In the genomic region with DNA sequence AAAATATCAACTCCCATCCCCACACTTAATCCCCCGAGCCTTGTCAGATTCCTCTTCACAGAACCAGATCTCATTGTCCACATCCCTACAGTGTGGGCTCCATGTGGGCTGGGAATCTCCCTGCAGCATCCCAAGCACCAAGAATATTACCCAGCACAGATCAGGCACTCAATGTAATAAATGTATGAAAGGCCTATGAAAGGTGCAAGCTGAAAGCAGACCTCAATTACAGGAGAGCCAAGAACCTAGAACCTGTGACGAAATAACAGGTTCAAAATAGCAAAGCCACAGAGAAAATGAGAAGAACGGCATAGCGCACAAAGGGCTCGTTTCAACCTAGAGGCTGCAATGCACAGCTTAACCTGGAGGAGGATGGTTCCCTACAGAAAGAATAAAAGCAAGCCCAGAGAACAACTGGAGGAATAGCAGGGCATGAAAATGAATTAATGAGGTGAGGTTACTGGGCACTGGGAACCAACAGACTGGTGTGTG, we compare ENCODE assay signal across 10 cellular contexts. TPM values are rescaled to one million over a fixed set of nuclear protein-coding genes. Genes with fewer than 3 reads are reported as not detected.
DNase-seq lines count a peak whose midpoint lies in the region; ATAC-seq and TF ChIP-seq lines count a peak whose summit lies in the region.
"Had no signal": no experiment of that assay in that cellular context is flagged by ENCODE, and none has a peak within 500 bp of the region (broad histone marks: within the 10 kb centered on the region; RNA-seq: fewer than 3 reads in every experiment).

No MANE protein-coding gene starts in this region.

- H3K27me3 ChIP-seq in GM23338 (ENCODE audit: insufficient read depth) (peaks cover 10% of the 10 kb centered on the region), vagina (no peaks in the 10 kb centered on the region)
- H3K27me3 ChIP-seq: tibial artery had no signal

- H3K27ac ChIP-seq in GM23338 (ENCODE audit: low read depth): no peak overlapping the region
- H3K27ac ChIP-seq in vagina: no peak overlapping the region
- H3K27ac ChIP-seq: PC-9, tibial artery had no signal

- no peak overlapping the region for H3K4me2 ChIP-seq in GM23338

- H3K79me2 ChIP-seq in GM23338 (replicated peaks; ENCODE audit: insufficient read depth): peaks cover 70% of the 10 kb centered on the region

- peak in 1 of 2 experiments; percentile 24; a peak in 1 of 4 replicates for TF ChIP-seq CTCF in GM23338 (conservative IDR thresholded peaks at IDR 0.05; ENCODE audit: low read depth in 2 of 2)
- TF ChIP-seq CTCF in vagina (IDR thresholded peaks at IDR 0.05): no peak

- H3K9me3 ChIP-seq in vagina: no peaks in the 10 kb centered on the region
- H3K9me3 ChIP-seq: tibial artery had no signal

- H4K20me1 ChIP-seq in GM23338 (replicated peaks; ENCODE audit: insufficient read depth): peaks cover 21% of the 10 kb centered on the region; the same call in 1 of the 2 replicates

- H3K4me1 Mint-ChIP-seq in GM23338: peaks cover 24% of the 10 kb centered on the region
- peaks cover 50% of the 10 kb centered on the region for H3K4me1 Mint-ChIP-seq in memory B cell
- H3K4me1 Mint-ChIP-seq in activated CD8-positive, alpha-beta memory T cell treated with anti-CD3 and anti-CD28 coated beads, Interleukin-2, amount 10 ng/mL, durations not matched to agents 7 days and 5 days: peaks cover 24% of the 10 kb centered on the region

- H3K27me3 Mint-ChIP-seq in GM23338 (ENCODE audit: insufficient read depth, low read depth, poor library complexity) (peaks cover 8% of the 10 kb centered on the region), memory B cell (no peaks in the 10 kb centered on the region)
- H3K27me3 Mint-ChIP-seq in activated CD8-positive, alpha-beta memory T cell treated with anti-CD3 and anti-CD28 coated beads, Interleukin-2, amount 10 ng/mL, durations not matched to agents 7 days and 5 days: peaks cover 3% of the 10 kb centered on the region

- H3K4me3 ChIP-seq in GM23338 (no peak overlapping the region), vagina (no peak overlapping the region)
- H3K4me3 ChIP-seq: PC-9, tibial artery had no signal

- H2AFZ ChIP-seq in GM23338: no peak overlapping the region
- H2AFZ ChIP-seq: PC-9 had no signal

- TF ChIP-seq POLR2A in vagina (IDR thresholded peaks at IDR 0.05): no peak

- H3K9me3 Mint-ChIP-seq in GM23338 (no peaks in the 10 kb centered on the region; the same call in 1 of the 3 replicates), memory B cell (no peaks in the 10 kb centered on the region)
- no peaks in the 10 kb centered on the region for H3K9me3 Mint-ChIP-seq in activated CD8-positive, alpha-beta memory T cell treated with anti-CD3 and anti-CD28 coated beads, Interleukin-2, amount 10 ng/mL, durations not matched to agents 7 days and 5 days (ENCODE audit: low read depth)

- H3K9me2 ChIP-seq in GM23338 (ENCODE audit: insufficient read depth): 0 out of 2 replicates have a peak, but pooled peaks cover 2% of the 10 kb centered on the region

- peak; percentile 19 for DNase-seq in ELR (ENCODE audit: low read depth)
- peak; percentile 61 for DNase-seq in GM23338 (ENCODE audit: low spot score)
- peak; percentile 31 for DNase-seq in SKM-1 (lab: John Stamatoyannopoulos, UW; ENCODE audit: unreplicated experiment)
- no peak for DNase-seq in memory B cell (ENCODE audit: low spot score in 2 of 2)
- DNase-seq in activated CD8-positive, alpha-beta memory T cell treated with anti-CD3 and anti-CD28 coated beads, Interleukin-2, amount 10 ng/mL, durations not matched to agents 7 days and 5 days: no peak
- DNase-seq in vagina (ENCODE audit: extremely low spot score in 2 of 2): no peak
- DNase-seq: left cardiac atrium, PC-9, tibial artery had no signal

- no peaks in the 10 kb centered on the region for H3K36me3 ChIP-seq in GM23338 (ENCODE audit: insufficient read depth)
- no peaks in the 10 kb centered on the region for H3K36me3 ChIP-seq in vagina
- H3K36me3 ChIP-seq: tibial artery had no signal

- H3K36me3 Mint-ChIP-seq in GM23338 (ENCODE audit: low read depth): no peaks in the 10 kb centered on the region
- peaks cover 4% of the 10 kb centered on the region for H3K36me3 Mint-ChIP-seq in memory B cell
- H3K36me3 Mint-ChIP-seq in activated CD8-positive, alpha-beta memory T cell treated with anti-CD3 and anti-CD28 coated beads, Interleukin-2, amount 10 ng/mL, durations not matched to agents 7 days and 5 days: peaks cover 4% of the 10 kb centered on the region

- peaks cover 8% of the 10 kb centered on the region; the same call in 1 of the 2 replicates for H3F3A ChIP-seq in GM23338 (replicated peaks; ENCODE audit: low read depth)

- H3K4me3 Mint-ChIP-seq in GM23338: no peak overlapping the region; the same call in 2 of the 3 replicates
- peak overlapping the region; percentile 71 for H3K4me3 Mint-ChIP-seq in memory B cell
- H3K4me3 Mint-ChIP-seq in activated CD8-positive, alpha-beta memory T cell treated with anti-CD3 and anti-CD28 coated beads, Interleukin-2, amount 10 ng/mL, durations not matched to agents 7 days and 5 days: no peak overlapping the region

- H3K4me1 ChIP-seq in GM23338 (ENCODE audit: insufficient read depth): peaks cover 6% of the 10 kb centered on the region; the same call in 1 of the 2 replicates
- peaks cover 16% of the 10 kb centered on the region for H3K4me1 ChIP-seq in vagina

- CTCF ChIA-PET in activated CD8-positive, alpha-beta memory T cell treated with anti-CD3 and anti-CD28 coated beads, Interleukin-2, amount 10 ng/mL, durations not matched to agents 7 days and 5 days (lab: Charles Lee): interaction anchor here (0.7 to 3.6 kb wide), 2 partner anchors 102 to 119 kb away, joined by 3 to 18 read pairs; no protein-coding TSS in a partner anchor

- intact Hi-C loops in vagina (cut with DNase I): no loop called here

- H3K27ac Mint-ChIP-seq in GM23338 (no peak overlapping the region), memory B cell (peak overlapping the region; percentile 90)
- H3K27ac Mint-ChIP-seq in activated CD8-positive, alpha-beta memory T cell treated with anti-CD3 and anti-CD28 coated beads, Interleukin-2, amount 10 ng/mL, durations not matched to agents 7 days and 5 days: no peak overlapping the region

- peak; percentile 10; the same call in 2 of the 3 replicates for ATAC-seq in GM23338
- ATAC-seq in memory B cell (ENCODE audit: low read depth): peak; percentile 59
- ATAC-seq in HG03159 (IDR thresholded peaks at IDR 0.05; ENCODE audit: unreplicated experiment): no peak
- ATAC-seq in activated CD8-positive, alpha-beta memory T cell treated with anti-CD3 and anti-CD28 coated beads, Interleukin-2, amount 10 ng/mL, durations not matched to agents 7 days and 5 days: no peak
- ATAC-seq: left cardiac atrium had no signal

TF ChIP-seq in GM23338, 12 proteins besides CTCF, POLR2A, EP300 and RAD21 (continues in another document):
- TF ChIP-seq EZH2 (IDR thresholded peaks at IDR 0.05; ENCODE audit: low read depth, unreplicated experiment): no peak
- TF ChIP-seq, protein P1, sequence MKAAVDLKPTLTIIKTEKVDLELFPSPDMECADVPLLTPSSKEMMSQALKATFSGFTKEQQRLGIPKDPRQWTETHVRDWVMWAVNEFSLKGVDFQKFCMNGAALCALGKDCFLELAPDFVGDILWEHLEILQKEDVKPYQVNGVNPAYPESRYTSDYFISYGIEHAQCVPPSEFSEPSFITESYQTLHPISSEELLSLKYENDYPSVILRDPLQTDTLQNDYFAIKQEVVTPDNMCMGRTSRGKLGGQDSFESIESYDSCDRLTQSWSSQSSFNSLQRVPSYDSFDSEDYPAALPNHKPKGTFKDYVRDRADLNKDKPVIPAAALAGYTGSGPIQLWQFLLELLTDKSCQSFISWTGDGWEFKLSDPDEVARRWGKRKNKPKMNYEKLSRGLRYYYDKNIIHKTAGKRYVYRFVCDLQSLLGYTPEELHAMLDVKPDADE (IDR thresholded peaks at IDR 0.05): no peak
- no peak for TF ChIP-seq STAT1 (IDR thresholded peaks at IDR 0.05; ENCODE audit: unreplicated experiment)
- no peak for TF ChIP-seq JUNB (IDR thresholded peaks at IDR 0.05; ENCODE audit: unreplicated experiment)
- TF ChIP-seq REST (IDR thresholded peaks at IDR 0.05; ENCODE audit: unreplicated experiment): no peak
- no peak for TF ChIP-seq NANOG (IDR thresholded peaks at IDR 0.05; ENCODE audit: borderline replicate concordance)
- no peak for TF ChIP-seq ZNF331 (CRISPR knock-in tag; IDR thresholded peaks at IDR 0.05; ENCODE audit: low read depth)

RNA-seq across cellular contexts. Expression of gene SLC23A2, which starts 3.1 kb away (rescaled TPM):
- total RNA-seq in GM23338 (2014; rRNA removed; shearing (Covaris generic)): 13.6 and 20.2 TPM in 2 replicates
- 3.8 and 4.4 TPM in 2 replicates for polyA plus RNA-seq in GM23338 (2016; fragmentation: Nextera tagmentation; extraction: Ambion mirVana)
- 10 to 100 TPM; 16.1 to 16.5 TPM for total RNA-seq in activated CD8-positive, alpha-beta memory T cell treated with anti-CD3 and anti-CD28 coated beads, Interleukin-2, amount 10 ng/mL, durations not matched to agents 7 days and 5 days
- 14.7 TPM for total RNA-seq in vagina

Comparison
In these comparisons a context has a peak if more than half of its experiments do, and no peak if none do; other contexts are left out.
1. DNase-seq: peak in ELR (single experiment), GM23338 (single experiment) and SKM-1 (single experiment); none in memory B cell (0 of 2), activated CD8-positive, alpha-beta memory T cell treated with anti-CD3 and anti-CD28 coated beads, Interleukin-2, amount 10 ng/mL, durations not matched to agents 7 days and 5 days (single experiment) and vagina (0 of 2).
2. ATAC-seq: peak in GM23338 (single experiment) and memory B cell (single experiment); none in HG03159 (single experiment) and activated CD8-positive, alpha-beta memory T cell treated with anti-CD3 and anti-CD28 coated beads, Interleukin-2, amount 10 ng/mL, durations not matched to agents 7 days and 5 days (single experiment).